Comparison of ENCODE assay signal across 8 cellular contexts in the genomic region with DNA sequence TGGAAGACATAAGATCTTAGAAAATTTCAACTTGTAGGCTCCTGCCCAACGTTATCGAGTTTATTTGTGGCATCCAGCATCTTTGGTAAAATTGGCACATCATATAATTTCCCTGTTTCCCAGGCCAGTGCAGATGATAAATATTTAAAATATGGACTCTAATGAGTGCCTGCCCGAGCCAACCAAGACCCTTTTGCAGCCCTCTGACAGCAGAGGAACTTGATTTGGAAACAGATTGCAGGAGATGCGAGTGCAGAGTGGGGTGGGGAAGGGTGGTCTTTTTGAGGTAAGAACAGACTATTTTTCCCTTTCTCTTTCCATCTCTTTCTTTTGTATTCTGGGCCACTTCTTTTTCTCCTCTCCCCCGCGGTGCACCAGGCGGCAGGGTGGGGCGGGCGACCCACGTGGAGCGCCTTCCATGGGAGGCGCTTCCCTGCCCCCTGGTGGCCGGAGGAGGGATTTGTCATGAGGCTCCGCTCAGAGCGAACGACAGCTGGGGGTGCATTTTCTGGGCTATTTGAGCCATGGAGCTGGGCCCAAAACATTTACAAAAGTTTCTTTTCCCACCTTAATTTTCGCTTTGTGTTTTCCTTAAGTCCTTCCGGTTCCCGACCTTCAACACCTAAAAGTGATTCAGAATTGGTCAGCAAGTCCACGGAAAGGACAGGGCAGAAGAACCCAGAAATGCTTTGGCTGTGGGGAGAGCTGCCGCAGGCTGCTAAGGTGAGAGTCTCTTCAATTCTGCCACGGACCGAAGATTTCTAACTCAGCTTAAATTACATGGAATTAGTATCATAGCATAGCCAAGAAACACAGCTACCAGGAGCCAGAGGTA.
DNase-seq lines count a peak whose midpoint lies in the region; ATAC-seq and TF ChIP-seq lines count a peak whose summit lies in the region.

No MANE protein-coding gene starts in this region.

- H3K4me3 ChIP-seq in WERI-Rb-1 (ENCODE audit: low read depth, low read length): no peak overlapping the region

- no peaks in the 10 kb centered on the region for H3K27me3 ChIP-seq in WERI-Rb-1 (ENCODE audit: insufficient read depth, low read depth, severe bottlenecking)

- in situ Hi-C loops in GM13976 (cut with MboI; ENCODE audit: low sequenced_read_pairs, unreplicated experiment) (no loop called here), T47D (cut with HindIII; ENCODE audit: low pct_unique_long_range_greater_than_20kb, low sequenced_read_pairs) (no loop called here)

- H3K9me3 ChIP-seq in WERI-Rb-1 (ENCODE audit: severe bottlenecking): no peaks in the 10 kb centered on the region

- TF ChIP-seq CTCF in GM13976 (IDR thresholded peaks at IDR 0.05; ENCODE audit: borderline replicate concordance, control extremely low read depth, extremely low read depth, insufficient read depth, missing control alignments): peak; percentile 82
- TF ChIP-seq CTCF in WERI-Rb-1 (IDR thresholded peaks at IDR 0.05; ENCODE audit: low read depth, low read length): peak; percentile 91

- DNase-seq in 8988T (peak; percentile 81), GM13976 (ENCODE audit: low spot score) (peak; percentile 88), NCI-H1694 (lab: John Stamatoyannopoulos, UW) (peak; percentile 69), WERI-Rb-1 (peak; percentile 88), T47D (ENCODE audit: low read depth in 1 of 2, low spot score in 1 of 2) (peak; percentile 47 to 54), islet precursor cell (peak; percentile 81)
- peak; percentile 81 to 85 (median 81) for DNase-seq in stimulated activated CD4-positive, alpha-beta T cell treated with anti-CD3 and anti-CD28 coated beads, Interleukin-1b, Interleukin-23, amount 100 ng/mL, for 24 hours (ENCODE audit: low read depth in 4 of 4, low spot score in 1 of 4)

- ATAC-seq in HG02852 (IDR thresholded peaks at IDR 0.05; ENCODE audit: unreplicated experiment): peak; percentile 82

- H3K36me3 ChIP-seq in WERI-Rb-1: peaks cover 72% of the 10 kb centered on the region

- H3K27ac ChIP-seq in WERI-Rb-1: no peak overlapping the region
